In the genomic region with DNA sequence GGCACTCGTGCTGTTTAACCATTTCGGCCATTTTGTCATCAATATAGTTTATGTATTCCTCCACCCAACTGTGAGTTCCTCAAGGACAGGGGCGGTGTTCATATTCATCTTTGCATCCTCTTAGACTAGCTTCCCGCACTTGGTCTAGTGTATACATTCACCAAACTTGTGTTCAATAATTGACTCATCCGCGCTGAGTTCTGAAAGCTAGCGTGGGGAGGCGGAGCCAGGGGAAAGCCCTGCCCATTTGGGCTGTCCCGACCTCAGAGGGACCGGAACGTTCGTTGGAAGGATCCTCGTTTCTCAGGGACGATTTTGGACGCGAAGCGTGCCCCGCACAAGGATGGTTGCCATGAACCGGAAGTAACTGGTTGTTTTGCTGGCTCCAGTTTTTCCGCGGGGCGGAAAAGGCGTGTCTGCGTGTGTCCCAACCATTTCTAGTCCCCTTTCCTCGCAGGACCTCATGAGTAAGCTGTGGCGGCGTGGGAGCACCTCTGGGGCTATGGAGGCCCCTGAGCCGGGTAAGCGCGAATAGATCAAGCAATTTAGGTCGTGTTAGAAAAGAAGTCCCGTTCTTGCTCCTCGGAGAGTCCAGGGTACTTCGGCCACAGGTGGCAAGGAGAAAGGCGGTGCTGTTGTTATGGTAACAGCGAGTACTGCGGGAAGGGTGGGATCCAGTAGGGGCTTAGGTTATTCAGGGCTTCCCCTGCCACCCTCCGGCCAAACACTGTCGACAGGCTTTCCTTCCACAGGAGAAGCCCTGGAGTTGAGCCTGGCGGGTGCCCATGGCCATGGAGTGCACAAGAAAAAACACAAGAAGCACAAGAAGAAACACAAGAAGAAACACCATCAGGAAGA, we compare ENCODE assay signal across 8 cellular contexts. TPM values are rescaled to one million over a fixed set of nuclear protein-coding genes. Genes with fewer than 3 reads are reported as not detected.
DNase-seq lines count a peak whose midpoint lies in the region; ATAC-seq and TF ChIP-seq lines count a peak whose summit lies in the region.

A gene (plus strand): TSS at position 434 of the 858 bp plus-strand sequence. CDS start 30 bp downstream, at position 464.

- intact Hi-C loops in left ventricle myocardium inferior (cut with micrococcal nuclease) (no loop called here), psoas muscle (cut with DNase I) (loop anchor here (1.0 to 2.0 kb wide), 3 partner anchors 28 to 76 kb away; a partner anchor contains a TSS), uterus (cut with DNase I; ENCODE audit: low total_unique reads) (no loop called here)

- H3K9me3 ChIP-seq in left ventricle myocardium inferior (replicated peaks) = no peaks in the 10 kb centered on the region
- no peaks in the 10 kb centered on the region for H3K9me3 ChIP-seq in psoas muscle
- no peaks in the 10 kb centered on the region for H3K9me3 ChIP-seq in uterus

- H3K4me1 ChIP-seq in left ventricle myocardium inferior (peaks cover 45% of the 10 kb centered on the region), psoas muscle (peaks cover 26% of the 10 kb centered on the region), uterus (peaks cover 3 to 18% of the 10 kb centered on the region in 2 donors)

- DNase-seq in NCI-H187 (lab: John Stamatoyannopoulos, UW) = peak; percentile 75 to 82
- peak; percentile 81 to 98 (median 93) for DNase-seq in T-helper 2 cell
- DNase-seq in left ventricle myocardium inferior = peak; percentile 94
- peak; percentile 93 to 96 for DNase-seq in psoas muscle
- DNase-seq in uterus = peak; percentile 96 to 97

- no peak for TF ChIP-seq CTCF in left ventricle myocardium inferior (IDR thresholded peaks at IDR 0.05; ENCODE audit: borderline replicate concordance)
- TF ChIP-seq CTCF in psoas muscle (IDR thresholded peaks at IDR 0.05) = no peak
- TF ChIP-seq CTCF in uterus (IDR thresholded peaks at IDR 0.05) = peak in 2 of 4 experiments; percentile 32 to 48

- TF ChIP-seq POLR2A in GM15510 (IDR thresholded peaks at IDR 0.05; ENCODE audit: borderline replicate concordance, extremely low read depth, insufficient read length) = peak; percentile 52
- peak; percentile 48 to 60 for TF ChIP-seq POLR2A in uterus (IDR thresholded peaks at IDR 0.05)

- H3K4me3 ChIP-seq in left ventricle myocardium inferior = peak within 1 kb of the TSS; percentile 89
- peak within 1 kb of the TSS; percentile 86 for H3K4me3 ChIP-seq in psoas muscle
- peak within 1 kb of the TSS; percentile 64 to 71 for H3K4me3 ChIP-seq in uterus

- WGBS in psoas muscle, 3 donors = 1 to 2% (median 1%) methylated on average over 40 of the region's 40 CpGs

- H3K27me3 ChIP-seq in left ventricle myocardium inferior (ENCODE audit: low read depth) (peaks cover 4% of the 10 kb centered on the region), psoas muscle (ENCODE audit: insufficient read depth in 3 of 3, low read length in 2 of 3) (no peaks in the 10 kb centered on the region), uterus (no peaks in the 10 kb centered on the region)

- ATAC-seq in HG02938 (IDR thresholded peaks at IDR 0.05; ENCODE audit: unreplicated experiment) (peak; percentile 34), psoas muscle (peak; percentile 73 to 80 (median 76))

- H3K27ac ChIP-seq in angular gyrus (ENCODE audit: low read depth, low read length) (peak within 1 kb of the TSS; percentile 46), left ventricle myocardium inferior (replicated peaks) (peak within 1 kb of the TSS; percentile 85), psoas muscle (peak within 1 kb of the TSS; percentile 81), uterus (peak within 1 kb of the TSS; percentile 49 to 71)

- no peaks in the 10 kb centered on the region for H3K36me3 ChIP-seq in left ventricle myocardium inferior
- H3K36me3 ChIP-seq in psoas muscle (ENCODE audit: insufficient read depth in 1 of 2, low read depth in 1 of 2) = peaks cover 0 to 11% of the 10 kb centered on the region in 2 donors
- no peaks in the 10 kb centered on the region for H3K36me3 ChIP-seq in uterus

RNA-seq across cellular contexts. Expression of the gene that starts here (rescaled TPM):
- total RNA-seq in left ventricle myocardium inferior (19.3 TPM), psoas muscle (10 to 100 TPM; 23.6 to 39.0 (median 28.6) TPM), uterus (10 to 100 TPM; 28.5 to 63.3 (median 48.0) TPM)
- 10 to 100 TPM; 29.1 to 61.1 (median 41.7) TPM for polyA plus RNA-seq in psoas muscle

Comparison
In these comparisons a context has a peak if more than half of its experiments do, and no peak if none do; other contexts are left out.
1. Peak in every context shown above with its lines: DNase-seq, ATAC-seq, H3K4me3 ChIP-seq and H3K27ac ChIP-seq.
2. intact Hi-C loops: an anchor here in psoas muscle (1.0 to 2.0 kb wide); none called in left ventricle myocardium inferior and uterus.